Comparison of ENCODE assay signal across 1 cellular context in genomic region chr4:145484240-145484846, GRCh38.
TF ChIP-seq lines count a peak whose summit lies in the region.

No MANE protein-coding gene starts in this region.

TF ChIP-seq in HEK293, 187 proteins besides CTCF, POLR2A, EP300 and RAD21 (continued from another document):
- TF ChIP-seq ZNF518A (tag by site-specific recombination; conservative IDR thresholded peaks at IDR 0.05; ENCODE audit: low read depth) (peak; percentile 43), ZSCAN16 (tag by site-specific recombination; IDR thresholded peaks at IDR 0.05) (no peak), MEIS1 (CRISPR knock-in tag; IDR thresholded peaks at IDR 0.05; ENCODE audit: borderline replicate concordance) (no peak), OSR2 (tag by site-specific recombination; IDR thresholded peaks at IDR 0.05) (peak; percentile 93), ZNF202 (tag by site-specific recombination; IDR thresholded peaks at IDR 0.05; ENCODE audit: borderline replicate concordance) (no peak), ZBTB1 (tag by site-specific recombination; IDR thresholded peaks at IDR 0.05) (0 out of 2 replicates have a peak, but pooled peaks have one; percentile 30), SP2 (tag by site-specific recombination; IDR thresholded peaks at IDR 0.05) (no peak), ZBTB48 (tag by site-specific recombination; IDR thresholded peaks at IDR 0.05) (no peak), PRDM2 (tag by site-specific recombination; IDR thresholded peaks at IDR 0.05; ENCODE audit: borderline replicate concordance) (no peak), ZNF677 (tag by site-specific recombination; IDR thresholded peaks at IDR 0.05) (no peak), SETDB1 (IDR thresholded peaks at IDR 0.05; ENCODE audit: insufficient read length, low read length) (no peak), SALL2 (tag by site-specific recombination; IDR thresholded peaks at IDR 0.05; ENCODE audit: borderline replicate concordance) (no peak), OVOL3 (tag by site-specific recombination; IDR thresholded peaks at IDR 0.05) (peak; percentile 84; the same call in 1 of the 2 replicates), ZNF561 (tag by site-specific recombination; IDR thresholded peaks at IDR 0.05; ENCODE audit: borderline replicate concordance) (no peak), ZNF843 (tag by site-specific recombination; IDR thresholded peaks at IDR 0.05) (peak; percentile 96), ZNF10 (tag by site-specific recombination; IDR thresholded peaks at IDR 0.05) (peak; percentile 31; the same call in 1 of the 2 replicates), ZNF23 (tag by site-specific recombination; IDR thresholded peaks at IDR 0.05; ENCODE audit: borderline replicate concordance) (no peak), ZNF791 (tag by site-specific recombination; IDR thresholded peaks at IDR 0.05) (no peak), ZNF670 (tag by site-specific recombination; IDR thresholded peaks at IDR 0.05; ENCODE audit: low read depth) (no peak), ZNF184 (tag by site-specific recombination; IDR thresholded peaks at IDR 0.05) (0 out of 2 replicates have a peak, but pooled peaks have one; percentile 17), ZNF514 (tag by site-specific recombination; IDR thresholded peaks at IDR 0.05) (no peak), ZNF274 (IDR thresholded peaks at IDR 0.05; ENCODE audit: low read length) (no peak), ZNF274 (tag by site-specific recombination; IDR thresholded peaks at IDR 0.05; ENCODE audit: borderline replicate concordance) (no peak), ZNF350 (tag by site-specific recombination; IDR thresholded peaks at IDR 0.05) (no peak), ZNF626 (tag by site-specific recombination; IDR thresholded peaks at IDR 0.05) (no peak), ZNF423 (tag by site-specific recombination; IDR thresholded peaks at IDR 0.05) (no peak), ZNF148 (tag by site-specific recombination; IDR thresholded peaks at IDR 0.05; ENCODE audit: borderline replicate concordance) (no peak)
- TF ChIP-seq, protein P1, sequence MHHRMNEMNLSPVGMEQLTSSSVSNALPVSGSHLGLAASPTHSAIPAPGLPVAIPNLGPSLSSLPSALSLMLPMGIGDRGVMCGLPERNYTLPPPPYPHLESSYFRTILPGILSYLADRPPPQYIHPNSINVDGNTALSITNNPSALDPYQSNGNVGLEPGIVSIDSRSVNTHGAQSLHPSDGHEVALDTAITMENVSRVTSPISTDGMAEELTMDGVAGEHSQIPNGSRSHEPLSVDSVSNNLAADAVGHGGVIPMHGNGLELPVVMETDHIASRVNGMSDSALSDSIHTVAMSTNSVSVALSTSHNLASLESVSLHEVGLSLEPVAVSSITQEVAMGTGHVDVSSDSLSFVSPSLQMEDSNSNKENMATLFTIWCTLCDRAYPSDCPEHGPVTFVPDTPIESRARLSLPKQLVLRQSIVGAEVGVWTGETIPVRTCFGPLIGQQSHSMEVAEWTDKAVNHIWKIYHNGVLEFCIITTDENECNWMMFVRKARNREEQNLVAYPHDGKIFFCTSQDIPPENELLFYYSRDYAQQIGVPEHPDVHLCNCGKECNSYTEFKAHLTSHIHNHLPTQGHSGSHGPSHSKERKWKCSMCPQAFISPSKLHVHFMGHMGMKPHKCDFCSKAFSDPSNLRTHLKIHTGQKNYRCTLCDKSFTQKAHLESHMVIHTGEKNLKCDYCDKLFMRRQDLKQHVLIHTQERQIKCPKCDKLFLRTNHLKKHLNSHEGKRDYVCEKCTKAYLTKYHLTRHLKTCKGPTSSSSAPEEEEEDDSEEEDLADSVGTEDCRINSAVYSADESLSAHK (tag by site-specific recombination; IDR thresholded peaks at IDR 0.05) = peak; percentile 72; the same call in 1 of the 2 replicates
- TF ChIP-seq, protein P2, sequence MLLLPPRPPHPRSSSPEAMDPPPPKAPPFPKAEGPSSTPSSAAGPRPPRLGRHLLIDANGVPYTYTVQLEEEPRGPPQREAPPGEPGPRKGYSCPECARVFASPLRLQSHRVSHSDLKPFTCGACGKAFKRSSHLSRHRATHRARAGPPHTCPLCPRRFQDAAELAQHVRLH (tag by site-specific recombination; IDR thresholded peaks at IDR 0.05) = peak; percentile 87
- TF ChIP-seq, protein P3, sequence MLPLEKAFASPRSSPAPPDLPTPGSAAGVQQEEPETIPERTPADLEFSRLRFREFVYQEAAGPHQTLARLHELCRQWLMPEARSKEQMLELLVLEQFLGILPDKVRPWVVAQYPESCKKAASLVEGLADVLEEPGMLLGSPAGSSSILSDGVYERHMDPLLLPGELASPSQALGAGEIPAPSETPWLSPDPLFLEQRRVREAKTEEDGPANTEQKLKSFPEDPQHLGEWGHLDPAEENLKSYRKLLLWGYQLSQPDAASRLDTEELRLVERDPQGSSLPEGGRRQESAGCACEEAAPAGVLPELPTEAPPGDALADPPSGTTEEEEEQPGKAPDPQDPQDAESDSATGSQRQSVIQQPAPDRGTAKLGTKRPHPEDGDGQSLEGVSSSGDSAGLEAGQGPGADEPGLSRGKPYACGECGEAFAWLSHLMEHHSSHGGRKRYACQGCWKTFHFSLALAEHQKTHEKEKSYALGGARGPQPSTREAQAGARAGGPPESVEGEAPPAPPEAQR (tag by site-specific recombination; IDR thresholded peaks at IDR 0.05) = no peak
- TF ChIP-seq, protein P4, sequence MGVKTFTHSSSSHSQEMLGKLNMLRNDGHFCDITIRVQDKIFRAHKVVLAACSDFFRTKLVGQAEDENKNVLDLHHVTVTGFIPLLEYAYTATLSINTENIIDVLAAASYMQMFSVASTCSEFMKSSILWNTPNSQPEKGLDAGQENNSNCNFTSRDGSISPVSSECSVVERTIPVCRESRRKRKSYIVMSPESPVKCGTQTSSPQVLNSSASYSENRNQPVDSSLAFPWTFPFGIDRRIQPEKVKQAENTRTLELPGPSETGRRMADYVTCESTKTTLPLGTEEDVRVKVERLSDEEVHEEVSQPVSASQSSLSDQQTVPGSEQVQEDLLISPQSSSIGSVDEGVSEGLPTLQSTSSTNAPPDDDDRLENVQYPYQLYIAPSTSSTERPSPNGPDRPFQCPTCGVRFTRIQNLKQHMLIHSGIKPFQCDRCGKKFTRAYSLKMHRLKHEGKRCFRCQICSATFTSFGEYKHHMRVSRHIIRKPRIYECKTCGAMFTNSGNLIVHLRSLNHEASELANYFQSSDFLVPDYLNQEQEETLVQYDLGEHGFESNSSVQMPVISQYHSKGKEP (tag by site-specific recombination; IDR thresholded peaks at IDR 0.05) = peak; percentile 63
- TF ChIP-seq, protein P5, sequence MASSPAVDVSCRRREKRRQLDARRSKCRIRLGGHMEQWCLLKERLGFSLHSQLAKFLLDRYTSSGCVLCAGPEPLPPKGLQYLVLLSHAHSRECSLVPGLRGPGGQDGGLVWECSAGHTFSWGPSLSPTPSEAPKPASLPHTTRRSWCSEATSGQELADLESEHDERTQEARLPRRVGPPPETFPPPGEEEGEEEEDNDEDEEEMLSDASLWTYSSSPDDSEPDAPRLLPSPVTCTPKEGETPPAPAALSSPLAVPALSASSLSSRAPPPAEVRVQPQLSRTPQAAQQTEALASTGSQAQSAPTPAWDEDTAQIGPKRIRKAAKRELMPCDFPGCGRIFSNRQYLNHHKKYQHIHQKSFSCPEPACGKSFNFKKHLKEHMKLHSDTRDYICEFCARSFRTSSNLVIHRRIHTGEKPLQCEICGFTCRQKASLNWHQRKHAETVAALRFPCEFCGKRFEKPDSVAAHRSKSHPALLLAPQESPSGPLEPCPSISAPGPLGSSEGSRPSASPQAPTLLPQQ (tag by site-specific recombination; IDR thresholded peaks at IDR 0.05) = peak; percentile 69
- TF ChIP-seq, protein P6, sequence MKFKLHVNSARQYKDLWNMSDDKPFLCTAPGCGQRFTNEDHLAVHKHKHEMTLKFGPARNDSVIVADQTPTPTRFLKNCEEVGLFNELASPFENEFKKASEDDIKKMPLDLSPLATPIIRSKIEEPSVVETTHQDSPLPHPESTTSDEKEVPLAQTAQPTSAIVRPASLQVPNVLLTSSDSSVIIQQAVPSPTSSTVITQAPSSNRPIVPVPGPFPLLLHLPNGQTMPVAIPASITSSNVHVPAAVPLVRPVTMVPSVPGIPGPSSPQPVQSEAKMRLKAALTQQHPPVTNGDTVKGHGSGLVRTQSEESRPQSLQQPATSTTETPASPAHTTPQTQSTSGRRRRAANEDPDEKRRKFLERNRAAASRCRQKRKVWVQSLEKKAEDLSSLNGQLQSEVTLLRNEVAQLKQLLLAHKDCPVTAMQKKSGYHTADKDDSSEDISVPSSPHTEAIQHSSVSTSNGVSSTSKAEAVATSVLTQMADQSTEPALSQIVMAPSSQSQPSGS (tag by site-specific recombination; IDR thresholded peaks at IDR 0.05; ENCODE audit: low read depth) = peak; percentile 82; the same call in 1 of the 2 replicates
TF ChIP-seq in HEK293: peak in this region for 53.
